20 cellular contexts compared by ENCODE assay signal in the genomic region with DNA sequence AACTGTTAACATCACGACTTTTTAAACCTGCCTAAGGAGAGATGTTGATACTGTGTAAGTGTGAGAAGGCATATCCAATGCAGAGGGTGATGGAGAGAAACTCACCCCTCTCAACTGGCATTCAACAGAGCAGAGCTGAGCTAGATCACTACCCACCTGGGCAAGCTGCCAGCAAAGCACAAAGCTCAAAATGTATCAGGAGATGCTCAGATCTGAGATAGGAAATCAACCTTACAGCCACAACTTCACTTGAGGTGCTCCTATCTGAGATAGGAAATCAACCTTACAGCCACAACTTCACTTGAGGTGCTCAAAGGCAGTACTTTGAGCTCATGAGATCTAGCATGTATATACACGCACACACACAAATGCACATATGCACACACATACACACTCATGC.
A peak's percentile ranks its signal among the peaks of the same experiment; 100 is the strongest.
DNase-seq lines count a peak whose midpoint lies in the region; ATAC-seq lines count a peak whose summit lies in the region.
"Had no signal": no experiment of that assay in that cellular context is flagged by ENCODE, and none has a peak within 500 bp of the region (broad histone marks: within the 10 kb centered on the region; RNA-seq: fewer than 3 reads in every experiment).

No MANE protein-coding gene starts in this region.

- H3K4me3 ChIP-seq in Jurkat, Clone E6-1 (ENCODE audit: low read length) = no peak overlapping the region
- H3K4me3 ChIP-seq: A549, GM23338, SJCRH30 had no signal

- no peak for ATAC-seq in HG03460 (IDR thresholded peaks at IDR 0.05; ENCODE audit: unreplicated experiment)
- ATAC-seq: A549, GM23338, Right ventricle myocardium inferior, SK-N-SH treated with all-trans-retinoic acid at 6 μM for 48 hours had no signal

- peak; percentile 32 for DNase-seq in NCI-H2196 (lab: John Stamatoyannopoulos, UW; ENCODE audit: unreplicated experiment)
- no peak for DNase-seq in NCI-H2196 treated with DMSO at 0.1 percent for 48 hours (lab: John Stamatoyannopoulos, UW; ENCODE audit: unreplicated experiment)
- peak; percentile 46 for DNase-seq in Jurkat, Clone E6-1 (ENCODE audit: low read depth, low spot score)
- peak; percentile 54 for DNase-seq in NCI-H2171 treated with DMSO at 0.1 percent for 48 hours (lab: John Stamatoyannopoulos, UW)
- peak; percentile 4 for DNase-seq in mucosa of gallbladder (ENCODE audit: low spot score)
- DNase-seq in activated naive CD4-positive, alpha-beta T cell treated with Interleukin-2 at 50 U/mL for 16 hours = no peak
- DNase-seq: Calu3; CD8-positive, alpha-beta memory T cell; H9; KG1; MM.1S; NCI-H2081; NCI-H345; NCI-H510A treated with DMSO at 0.1 percent for 48 hours; SJCRH30 had no signal

Comparison
In these comparisons a context has a peak if more than half of its experiments do, and no peak if none do; other contexts are left out.
1. DNase-seq: peak in NCI-H2196 (single experiment), Jurkat, Clone E6-1 (single experiment), NCI-H2171 treated with DMSO at 0.1 percent for 48 hours (single experiment) and mucosa of gallbladder (single experiment); none in NCI-H2196 treated with DMSO at 0.1 percent for 48 hours (single experiment) and activated naive CD4-positive, alpha-beta T cell treated with Interleukin-2 at 50 U/mL for 16 hours (single experiment).